Comparison of ENCODE assay signal across 16 cellular contexts in the genomic region with DNA sequence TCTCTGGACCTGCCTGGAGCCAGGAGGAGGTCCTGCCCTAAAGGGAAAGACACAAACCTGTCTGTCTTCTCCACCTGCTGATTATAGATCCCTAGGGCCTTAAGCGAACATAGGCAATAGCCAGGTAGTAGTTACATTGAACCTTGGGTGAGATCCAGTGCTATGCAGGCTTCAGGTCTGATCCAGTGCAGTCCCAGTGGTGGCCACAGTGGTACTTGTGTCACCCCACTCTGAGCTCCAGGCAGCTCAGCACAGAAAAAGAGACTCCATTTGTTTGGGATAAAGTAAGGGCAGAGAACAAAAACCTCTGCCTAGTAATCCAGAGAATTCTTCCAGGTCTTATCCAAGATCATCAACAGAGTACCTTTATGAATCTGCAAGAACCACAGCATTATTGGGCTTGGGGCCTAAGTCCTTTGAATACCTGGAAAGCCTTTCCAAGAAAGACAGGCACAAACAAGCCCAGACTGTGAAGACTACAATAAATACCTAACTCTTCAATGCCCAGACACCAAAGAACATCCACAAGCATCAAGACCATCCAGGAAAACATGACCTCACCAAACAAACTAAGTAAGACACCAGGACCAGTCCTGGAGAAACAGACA.
DNase-seq lines count a peak whose midpoint lies in the region; ATAC-seq, FAIRE-seq and TF ChIP-seq lines count a peak whose summit lies in the region.
"Had no signal": no experiment of that assay in that cellular context is flagged by ENCODE, and none has a peak within 500 bp of the region (broad histone marks: within the 10 kb centered on the region; RNA-seq: fewer than 3 reads in every experiment).

No MANE protein-coding gene starts in this region.

- no peak for TF ChIP-seq EP300 in A549 (IDR thresholded peaks at IDR 0.05)

- CTCF ChIA-PET in A549 (lab: Yijun Ruan, JAX), result no interaction called here
- CTCF ChIA-PET in WTC11 (lab: Charles Lee), result interaction anchor here (1.1 to 1.3 kb wide), 2 partner anchors 73 to 106 kb away, joined by 3 read pairs; no protein-coding TSS in a partner anchor
- CTCF ChIA-PET in naive thymus-derived CD4-positive, alpha-beta T cell (lab: Charles Lee), result no interaction called here

- no peaks in the 10 kb centered on the region for H3K4me1 ChIP-seq in A549
- no peaks in the 10 kb centered on the region for H3K4me1 ChIP-seq in naive thymus-derived CD4-positive, alpha-beta T cell (ENCODE audit: control insufficient read depth in 2 of 2, insufficient read depth in 2 of 2, low read length in 2 of 2)

- no peak overlapping the region for H3K27ac ChIP-seq in A549
- no peak overlapping the region for H3K27ac ChIP-seq in naive thymus-derived CD4-positive, alpha-beta T cell (ENCODE audit: low read depth, low read length)

- H3K4me3 Mint-ChIP-seq in WTC11, result no peak overlapping the region
- H3K4me3 Mint-ChIP-seq in naive thymus-derived CD4-positive, alpha-beta T cell, result no peak overlapping the region
- H3K4me3 Mint-ChIP-seq: CD8-positive, alpha-beta memory T cell had no signal

- H3K9me3 Mint-ChIP-seq in WTC11, result peaks cover 20% of the 10 kb centered on the region
- peaks cover 0 to 10% (median 0%) of the 10 kb centered on the region in 11 donors for H3K9me3 Mint-ChIP-seq in naive thymus-derived CD4-positive, alpha-beta T cell

- peak; percentile 71 to 77; a peak in 5 of 6 replicates for ATAC-seq in A549
- ATAC-seq in WTC11, result peak; percentile 65
- ATAC-seq in esophagus mucosa, result peak; percentile 55
- no peak for ATAC-seq in naive thymus-derived CD4-positive, alpha-beta T cell

- intact Hi-C loops in naive thymus-derived CD4-positive, alpha-beta T cell (cut with micrococcal nuclease), result no loop called here

- H3K27ac Mint-ChIP-seq in WTC11, result no peak overlapping the region
- H3K27ac Mint-ChIP-seq in naive thymus-derived CD4-positive, alpha-beta T cell, result peak overlapping the region in 1 of 9 donors; percentile 65
- H3K27ac Mint-ChIP-seq: CD8-positive, alpha-beta memory T cell had no signal

- FAIRE-seq in A549 (lab: Jason Lieb, UNC), result no peak

- 100% methylated on average over 1 of the region's 1 CpG for WGBS in A549 (ENCODE audit: missing lambda C conversion rate)

- H3K4me3 ChIP-seq in A549, result no peak overlapping the region
- no peak overlapping the region for H3K4me3 ChIP-seq in naive thymus-derived CD4-positive, alpha-beta T cell (ENCODE audit: low read length)

- POLR2A ChIA-PET in A549 (lab: Yijun Ruan, JAX), result no interaction called here
- POLR2A ChIA-PET in WTC11 (lab: Charles Lee), result no interaction called here
- POLR2A ChIA-PET in naive thymus-derived CD4-positive, alpha-beta T cell (lab: Charles Lee), result no interaction called here

- peaks cover 3% of the 10 kb centered on the region; the same call in 1 of the 2 replicates for H3K36me3 Mint-ChIP-seq in WTC11
- peaks cover 0 to 4% (median 0%) of the 10 kb centered on the region in 5 donors for H3K36me3 Mint-ChIP-seq in naive thymus-derived CD4-positive, alpha-beta T cell
- H3K36me3 Mint-ChIP-seq: CD8-positive, alpha-beta memory T cell had no signal

- no peak for DNase-seq in A549 (ENCODE audit: low read depth in 1 of 2, low spot score in 1 of 2)
- no peak for DNase-seq in WTC11 (ENCODE audit: low spot score)
- DNase-seq in Ammon's horn (ENCODE audit: low spot score), result no peak
- DNase-seq in naive thymus-derived CD4-positive, alpha-beta T cell, result no peak
- no peak for DNase-seq in dedifferentiated amniotic fluid mesenchymal stem cell (ENCODE audit: extremely low spot score)
- DNase-seq in NAMALWA (ENCODE audit: low spot score), result no peak
- DNase-seq: C1 segment of cervical spinal cord; CD8-positive, alpha-beta memory T cell; DMS79; HCEC 1CT; NCI-H1694 treated with DMSO at 0.1 percent for 48 hours; NCI-H748 treated with DMSO at 0.1 percent for 48 hours; OCI-M1; SIG-M5 had no signal

- no peaks in the 10 kb centered on the region for H3K4me1 Mint-ChIP-seq in WTC11
- no peaks in the 10 kb centered on the region for H3K4me1 Mint-ChIP-seq in naive thymus-derived CD4-positive, alpha-beta T cell
- H3K4me1 Mint-ChIP-seq: CD8-positive, alpha-beta memory T cell had no signal

- H3K27me3 ChIP-seq in naive thymus-derived CD4-positive, alpha-beta T cell (ENCODE audit: control insufficient read depth in 2 of 2, insufficient read depth in 2 of 2, low read length in 2 of 2), result no peaks in the 10 kb centered on the region

- TF ChIP-seq CTCF in A549 (IDR thresholded peaks at IDR 0.05), result no peak
- TF ChIP-seq CTCF in GM12874 (IDR thresholded peaks at IDR 0.05; ENCODE audit: insufficient read depth, low read depth, low read length), result 0 out of 2 replicates have a peak, but pooled peaks have one; percentile 8
- no peak for TF ChIP-seq CTCF in WTC11 (IDR thresholded peaks at IDR 0.05)

- no peak for TF ChIP-seq POLR2A in A549 (IDR thresholded peaks at IDR 0.05; ENCODE audit: low read length)

- no peaks in the 10 kb centered on the region for H3K9me3 ChIP-seq in A549
- H3K9me3 ChIP-seq in naive thymus-derived CD4-positive, alpha-beta T cell (ENCODE audit: control insufficient read depth in 2 of 3, low read length in 3 of 3), result no peaks in the 10 kb centered on the region

- no peaks in the 10 kb centered on the region for H3K36me3 ChIP-seq in naive thymus-derived CD4-positive, alpha-beta T cell (ENCODE audit: control insufficient read depth in 2 of 3, insufficient read depth in 3 of 3, low read length in 3 of 3)

- H3K4me2 ChIP-seq in A549, result no peak overlapping the region

- no peak for TF ChIP-seq RAD21 in A549 (conservative IDR thresholded peaks at IDR 0.05 in 1 of 2, IDR thresholded peaks at IDR 0.05 in 1 of 2)

- H3K27me3 Mint-ChIP-seq in WTC11 (ENCODE audit: low read depth), result no peaks in the 10 kb centered on the region
- peaks cover 0 to 12% (median 0%) of the 10 kb centered on the region in 5 donors for H3K27me3 Mint-ChIP-seq in naive thymus-derived CD4-positive, alpha-beta T cell

TF ChIP-seq in A549, 52 proteins besides CTCF, POLR2A, EP300 and RAD21 (continues in another document):
- TF ChIP-seq, protein P1, sequence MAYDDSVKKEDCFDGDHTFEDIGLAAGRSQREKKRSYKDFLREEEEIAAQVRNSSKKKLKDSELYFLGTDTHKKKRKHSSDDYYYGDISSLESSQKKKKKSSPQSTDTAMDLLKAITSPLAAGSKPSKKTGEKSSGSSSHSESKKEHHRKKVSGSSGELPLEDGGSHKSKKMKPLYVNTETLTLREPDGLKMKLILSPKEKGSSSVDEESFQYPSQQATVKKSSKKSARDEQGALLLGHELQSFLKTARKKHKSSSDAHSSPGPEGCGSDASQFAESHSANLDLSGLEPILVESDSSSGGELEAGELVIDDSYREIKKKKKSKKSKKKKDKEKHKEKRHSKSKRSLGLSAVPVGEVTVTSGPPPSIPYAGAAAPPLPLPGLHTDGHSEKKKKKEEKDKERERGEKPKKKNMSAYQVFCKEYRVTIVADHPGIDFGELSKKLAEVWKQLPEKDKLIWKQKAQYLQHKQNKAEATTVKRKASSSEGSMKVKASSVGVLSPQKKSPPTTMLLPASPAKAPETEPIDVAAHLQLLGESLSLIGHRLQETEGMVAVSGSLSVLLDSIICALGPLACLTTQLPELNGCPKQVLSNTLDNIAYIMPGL (CRISPR knock-in tag; IDR thresholded peaks at IDR 0.05; ENCODE audit: borderline replicate concordance), result no peak
- TF ChIP-seq HOXB13 (CRISPR knock-in tag; IDR thresholded peaks at IDR 0.05; ENCODE audit: low read depth), result no peak
- TF ChIP-seq RNF2 (IDR thresholded peaks at IDR 0.05; ENCODE audit: borderline replicate concordance, low read depth), result no peak
- no peak for TF ChIP-seq CHD4 (IDR thresholded peaks at IDR 0.05; ENCODE audit: borderline replicate concordance)
- TF ChIP-seq JUNB (IDR thresholded peaks at IDR 0.05), result no peak
- no peak for TF ChIP-seq FOSL2 (IDR thresholded peaks at IDR 0.05)
- TF ChIP-seq FOSL2 (CRISPR knock-in tag; IDR thresholded peaks at IDR 0.05), result no peak
- no peak for TF ChIP-seq RCOR1 (IDR thresholded peaks at IDR 0.05; ENCODE audit: low read depth, low read length)
- TF ChIP-seq BHLHE40 (IDR thresholded peaks at IDR 0.05; ENCODE audit: low read depth, low read length), result no peak

TF ChIP-seq in WTC11, 78 proteins besides CTCF, POLR2A, EP300 and RAD21 (continues in another document):
- no peak for TF ChIP-seq GTF2I (CRISPR knock-in tag; conservative IDR thresholded peaks at IDR 0.05)
- TF ChIP-seq, protein P2, sequence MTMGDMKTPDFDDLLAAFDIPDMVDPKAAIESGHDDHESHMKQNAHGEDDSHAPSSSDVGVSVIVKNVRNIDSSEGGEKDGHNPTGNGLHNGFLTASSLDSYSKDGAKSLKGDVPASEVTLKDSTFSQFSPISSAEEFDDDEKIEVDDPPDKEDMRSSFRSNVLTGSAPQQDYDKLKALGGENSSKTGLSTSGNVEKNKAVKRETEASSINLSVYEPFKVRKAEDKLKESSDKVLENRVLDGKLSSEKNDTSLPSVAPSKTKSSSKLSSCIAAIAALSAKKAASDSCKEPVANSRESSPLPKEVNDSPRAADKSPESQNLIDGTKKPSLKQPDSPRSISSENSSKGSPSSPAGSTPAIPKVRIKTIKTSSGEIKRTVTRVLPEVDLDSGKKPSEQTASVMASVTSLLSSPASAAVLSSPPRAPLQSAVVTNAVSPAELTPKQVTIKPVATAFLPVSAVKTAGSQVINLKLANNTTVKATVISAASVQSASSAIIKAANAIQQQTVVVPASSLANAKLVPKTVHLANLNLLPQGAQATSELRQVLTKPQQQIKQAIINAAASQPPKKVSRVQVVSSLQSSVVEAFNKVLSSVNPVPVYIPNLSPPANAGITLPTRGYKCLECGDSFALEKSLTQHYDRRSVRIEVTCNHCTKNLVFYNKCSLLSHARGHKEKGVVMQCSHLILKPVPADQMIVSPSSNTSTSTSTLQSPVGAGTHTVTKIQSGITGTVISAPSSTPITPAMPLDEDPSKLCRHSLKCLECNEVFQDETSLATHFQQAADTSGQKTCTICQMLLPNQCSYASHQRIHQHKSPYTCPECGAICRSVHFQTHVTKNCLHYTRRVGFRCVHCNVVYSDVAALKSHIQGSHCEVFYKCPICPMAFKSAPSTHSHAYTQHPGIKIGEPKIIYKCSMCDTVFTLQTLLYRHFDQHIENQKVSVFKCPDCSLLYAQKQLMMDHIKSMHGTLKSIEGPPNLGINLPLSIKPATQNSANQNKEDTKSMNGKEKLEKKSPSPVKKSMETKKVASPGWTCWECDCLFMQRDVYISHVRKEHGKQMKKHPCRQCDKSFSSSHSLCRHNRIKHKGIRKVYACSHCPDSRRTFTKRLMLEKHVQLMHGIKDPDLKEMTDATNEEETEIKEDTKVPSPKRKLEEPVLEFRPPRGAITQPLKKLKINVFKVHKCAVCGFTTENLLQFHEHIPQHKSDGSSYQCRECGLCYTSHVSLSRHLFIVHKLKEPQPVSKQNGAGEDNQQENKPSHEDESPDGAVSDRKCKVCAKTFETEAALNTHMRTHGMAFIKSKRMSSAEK (CRISPR knock-in tag; IDR thresholded peaks at IDR 0.05; ENCODE audit: borderline replicate concordance), result no peak
- TF ChIP-seq, protein P3, sequence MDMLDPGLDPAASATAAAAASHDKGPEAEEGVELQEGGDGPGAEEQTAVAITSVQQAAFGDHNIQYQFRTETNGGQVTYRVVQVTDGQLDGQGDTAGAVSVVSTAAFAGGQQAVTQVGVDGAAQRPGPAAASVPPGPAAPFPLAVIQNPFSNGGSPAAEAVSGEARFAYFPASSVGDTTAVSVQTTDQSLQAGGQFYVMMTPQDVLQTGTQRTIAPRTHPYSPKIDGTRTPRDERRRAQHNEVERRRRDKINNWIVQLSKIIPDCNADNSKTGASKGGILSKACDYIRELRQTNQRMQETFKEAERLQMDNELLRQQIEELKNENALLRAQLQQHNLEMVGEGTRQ (CRISPR knock-in tag; IDR thresholded peaks at IDR 0.05), result no peak
